8 cellular contexts compared by ENCODE assay signal in the genomic region with DNA sequence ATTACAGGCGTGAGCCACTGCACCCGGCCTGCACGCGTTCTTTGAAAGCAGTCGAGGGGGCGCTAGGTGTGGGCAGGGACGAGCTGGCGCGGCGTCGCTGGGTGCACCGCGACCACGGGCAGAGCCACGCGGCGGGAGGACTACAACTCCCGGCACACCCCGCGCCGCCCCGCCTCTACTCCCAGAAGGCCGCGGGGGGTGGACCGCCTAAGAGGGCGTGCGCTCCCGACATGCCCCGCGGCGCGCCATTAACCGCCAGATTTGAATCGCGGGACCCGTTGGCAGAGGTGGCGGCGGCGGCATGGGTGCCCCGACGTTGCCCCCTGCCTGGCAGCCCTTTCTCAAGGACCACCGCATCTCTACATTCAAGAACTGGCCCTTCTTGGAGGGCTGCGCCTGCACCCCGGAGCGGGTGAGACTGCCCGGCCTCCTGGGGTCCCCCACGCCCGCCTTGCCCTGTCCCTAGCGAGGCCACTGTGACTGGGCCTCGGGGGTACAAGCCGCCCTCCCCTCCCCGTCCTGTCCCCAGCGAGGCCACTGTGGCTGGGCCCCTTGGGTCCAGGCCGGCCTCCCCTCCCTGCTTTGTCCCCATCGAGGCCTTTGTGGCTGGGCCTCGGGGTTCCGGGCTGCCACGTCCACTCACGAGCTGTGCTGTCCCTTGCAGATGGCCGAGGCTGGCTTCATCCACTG. TPM values are rescaled to one million over a fixed set of nuclear protein-coding genes. Genes with fewer than 3 reads are reported as not detected.
DNase-seq lines count a peak whose midpoint lies in the region; ATAC-seq and TF ChIP-seq lines count a peak whose summit lies in the region.

TSS of gene BIRC5 (plus strand) at position 238 of the 690 bp plus-strand sequence. CDS start at position 302, 64 bp downstream.

- H3K27ac ChIP-seq in 22Rv1 = peak within 1 kb of the TSS; percentile 82

- H3K4me3 ChIP-seq in cardiac fibroblast (replicated peaks in 1 of 2; ENCODE audit: low read depth in 2 of 2, low read length in 2 of 2) = peak within 1 kb of the TSS; percentile 85 to 90

- no peaks in the 10 kb centered on the region for H3K9me3 Mint-ChIP-seq in WTC11

- ATAC-seq in GM18858 (IDR thresholded peaks at IDR 0.05; ENCODE audit: unreplicated experiment) = peak; percentile 44
- ATAC-seq in HG03196 (IDR thresholded peaks at IDR 0.05; ENCODE audit: unreplicated experiment) = peak; percentile 95
- ATAC-seq in WTC11 = peak; percentile 97

- H3K27me3 Mint-ChIP-seq in WTC11 (ENCODE audit: low read depth) = peaks cover 5% of the 10 kb centered on the region; the same call in 1 of the 2 replicates

- peak within 1 kb of the TSS; percentile 87 for H3K27ac Mint-ChIP-seq in WTC11

- H3K36me3 Mint-ChIP-seq in WTC11 = peaks cover 23% of the 10 kb centered on the region

- peaks cover 15% of the 10 kb centered on the region for H3K4me1 Mint-ChIP-seq in WTC11

- H3K4me3 Mint-ChIP-seq in WTC11 = peak within 1 kb of the TSS; percentile 98

- TF ChIP-seq CTCF in 22Rv1 (IDR thresholded peaks at IDR 0.05) (no peak), WTC11 (IDR thresholded peaks at IDR 0.05) (no peak), cardiac fibroblast (IDR thresholded peaks at IDR 0.05; ENCODE audit: low read depth, low read length) (no peak)

- CTCF ChIA-PET in WTC11 (lab: Charles Lee) = interaction anchor here (0.7 to 2.1 kb wide), 5 partner anchors 27 to 208 kb away, joined by 3 to 10 read pairs (median 4); partner anchors contain the start of genes AFMID and TK1

- peak; percentile 92 for DNase-seq in NCI-H345 treated with DMSO at 0.1 percent for 48 hours (lab: John Stamatoyannopoulos, UW; ENCODE audit: unreplicated experiment)
- peak; percentile 90 for DNase-seq in WTC11 (ENCODE audit: low spot score)
- peak; percentile 84 to 89 for DNase-seq in cardiac fibroblast (ENCODE audit: low read depth in 2 of 2)
- peak; percentile 83 for DNase-seq in iris pigment epithelial cell (ENCODE audit: low read depth)
- DNase-seq in stimulated activated CD4-positive, alpha-beta T cell treated with anti-CD3 and anti-CD28 coated beads, Interleukin-12 subunit alpha, Interleukin-12 subunit beta, amount 100 ng/mL, for 24 hours (ENCODE audit: low read depth in 2 of 2) = peak; percentile 77 to 91

- POLR2A ChIA-PET in WTC11 (lab: Charles Lee) = interaction anchor here (0.7 kb wide), 2 partner anchors 12 to 147 kb away, joined by 4 to 5 read pairs; no protein-coding TSS in a partner anchor

TF ChIP-seq in WTC11, 78 proteins besides CTCF, POLR2A, EP300 and RAD21 (continues in another document):
- TF ChIP-seq, protein P1, sequence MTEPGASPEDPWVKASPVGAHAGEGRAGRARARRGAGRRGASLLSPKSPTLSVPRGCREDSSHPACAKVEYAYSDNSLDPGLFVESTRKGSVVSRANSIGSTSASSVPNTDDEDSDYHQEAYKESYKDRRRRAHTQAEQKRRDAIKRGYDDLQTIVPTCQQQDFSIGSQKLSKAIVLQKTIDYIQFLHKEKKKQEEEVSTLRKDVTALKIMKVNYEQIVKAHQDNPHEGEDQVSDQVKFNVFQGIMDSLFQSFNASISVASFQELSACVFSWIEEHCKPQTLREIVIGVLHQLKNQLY (CRISPR knock-in tag; IDR thresholded peaks at IDR 0.05) = no peak
- TF ChIP-seq ATF1 (CRISPR knock-in tag; IDR thresholded peaks at IDR 0.05) (no peak), ZNF416 (CRISPR knock-in tag; IDR thresholded peaks at IDR 0.05) (no peak), E2F4 (CRISPR knock-in tag; IDR thresholded peaks at IDR 0.05; ENCODE audit: borderline replicate concordance, low read depth) (peak; percentile 100), USF1 (CRISPR knock-in tag; IDR thresholded peaks at IDR 0.05) (peak; percentile 61; the same call in 1 of the 2 replicates), NFATC4 (CRISPR knock-in tag; IDR thresholded peaks at IDR 0.05) (no peak), HMGA2 (CRISPR knock-in tag; IDR thresholded peaks at IDR 0.05) (no peak), SP1 (CRISPR knock-in tag; conservative IDR thresholded peaks at IDR 0.05) (peak; percentile 99), ATF2 (CRISPR knock-in tag; IDR thresholded peaks at IDR 0.05; ENCODE audit: borderline replicate concordance, low read depth) (0 out of 2 replicates have a peak, but pooled peaks have one; percentile 8)
- TF ChIP-seq, protein P2, sequence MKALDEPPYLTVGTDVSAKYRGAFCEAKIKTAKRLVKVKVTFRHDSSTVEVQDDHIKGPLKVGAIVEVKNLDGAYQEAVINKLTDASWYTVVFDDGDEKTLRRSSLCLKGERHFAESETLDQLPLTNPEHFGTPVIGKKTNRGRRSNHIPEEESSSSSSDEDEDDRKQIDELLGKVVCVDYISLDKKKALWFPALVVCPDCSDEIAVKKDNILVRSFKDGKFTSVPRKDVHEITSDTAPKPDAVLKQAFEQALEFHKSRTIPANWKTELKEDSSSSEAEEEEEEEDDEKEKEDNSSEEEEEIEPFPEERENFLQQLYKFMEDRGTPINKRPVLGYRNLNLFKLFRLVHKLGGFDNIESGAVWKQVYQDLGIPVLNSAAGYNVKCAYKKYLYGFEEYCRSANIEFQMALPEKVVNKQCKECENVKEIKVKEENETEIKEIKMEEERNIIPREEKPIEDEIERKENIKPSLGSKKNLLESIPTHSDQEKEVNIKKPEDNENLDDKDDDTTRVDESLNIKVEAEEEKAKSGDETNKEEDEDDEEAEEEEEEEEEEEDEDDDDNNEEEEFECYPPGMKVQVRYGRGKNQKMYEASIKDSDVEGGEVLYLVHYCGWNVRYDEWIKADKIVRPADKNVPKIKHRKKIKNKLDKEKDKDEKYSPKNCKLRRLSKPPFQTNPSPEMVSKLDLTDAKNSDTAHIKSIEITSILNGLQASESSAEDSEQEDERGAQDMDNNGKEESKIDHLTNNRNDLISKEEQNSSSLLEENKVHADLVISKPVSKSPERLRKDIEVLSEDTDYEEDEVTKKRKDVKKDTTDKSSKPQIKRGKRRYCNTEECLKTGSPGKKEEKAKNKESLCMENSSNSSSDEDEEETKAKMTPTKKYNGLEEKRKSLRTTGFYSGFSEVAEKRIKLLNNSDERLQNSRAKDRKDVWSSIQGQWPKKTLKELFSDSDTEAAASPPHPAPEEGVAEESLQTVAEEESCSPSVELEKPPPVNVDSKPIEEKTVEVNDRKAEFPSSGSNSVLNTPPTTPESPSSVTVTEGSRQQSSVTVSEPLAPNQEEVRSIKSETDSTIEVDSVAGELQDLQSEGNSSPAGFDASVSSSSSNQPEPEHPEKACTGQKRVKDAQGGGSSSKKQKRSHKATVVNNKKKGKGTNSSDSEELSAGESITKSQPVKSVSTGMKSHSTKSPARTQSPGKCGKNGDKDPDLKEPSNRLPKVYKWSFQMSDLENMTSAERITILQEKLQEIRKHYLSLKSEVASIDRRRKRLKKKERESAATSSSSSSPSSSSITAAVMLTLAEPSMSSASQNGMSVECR (CRISPR knock-in tag; IDR thresholded peaks at IDR 0.05; ENCODE audit: borderline replicate concordance) = peak; percentile 86; the same call in 1 of the 2 replicates
- TF ChIP-seq, protein P3, sequence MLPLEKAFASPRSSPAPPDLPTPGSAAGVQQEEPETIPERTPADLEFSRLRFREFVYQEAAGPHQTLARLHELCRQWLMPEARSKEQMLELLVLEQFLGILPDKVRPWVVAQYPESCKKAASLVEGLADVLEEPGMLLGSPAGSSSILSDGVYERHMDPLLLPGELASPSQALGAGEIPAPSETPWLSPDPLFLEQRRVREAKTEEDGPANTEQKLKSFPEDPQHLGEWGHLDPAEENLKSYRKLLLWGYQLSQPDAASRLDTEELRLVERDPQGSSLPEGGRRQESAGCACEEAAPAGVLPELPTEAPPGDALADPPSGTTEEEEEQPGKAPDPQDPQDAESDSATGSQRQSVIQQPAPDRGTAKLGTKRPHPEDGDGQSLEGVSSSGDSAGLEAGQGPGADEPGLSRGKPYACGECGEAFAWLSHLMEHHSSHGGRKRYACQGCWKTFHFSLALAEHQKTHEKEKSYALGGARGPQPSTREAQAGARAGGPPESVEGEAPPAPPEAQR (CRISPR knock-in tag; IDR thresholded peaks at IDR 0.05) = no peak

RNA-seq across cellular contexts. Expression of gene BIRC5, which starts in this region (rescaled TPM):
- 115 to 117 TPM (median 117 TPM) in 3 replicates for total RNA-seq in WTC11 (2021)

Comparison
In these comparisons a context has a peak if more than half of its experiments do, and no peak if none do; other contexts are left out.
1. Peak in every context shown above with its lines: DNase-seq, ATAC-seq, H3K4me3 ChIP-seq and H3K27ac ChIP-seq.
2. ATAC-seq: peak in every context shown above with its lines; median percentile 97 in WTC11; 95 in HG03196; 44 in GM18858.